ENCODE assay signal across 8 cellular contexts in the genomic region with DNA sequence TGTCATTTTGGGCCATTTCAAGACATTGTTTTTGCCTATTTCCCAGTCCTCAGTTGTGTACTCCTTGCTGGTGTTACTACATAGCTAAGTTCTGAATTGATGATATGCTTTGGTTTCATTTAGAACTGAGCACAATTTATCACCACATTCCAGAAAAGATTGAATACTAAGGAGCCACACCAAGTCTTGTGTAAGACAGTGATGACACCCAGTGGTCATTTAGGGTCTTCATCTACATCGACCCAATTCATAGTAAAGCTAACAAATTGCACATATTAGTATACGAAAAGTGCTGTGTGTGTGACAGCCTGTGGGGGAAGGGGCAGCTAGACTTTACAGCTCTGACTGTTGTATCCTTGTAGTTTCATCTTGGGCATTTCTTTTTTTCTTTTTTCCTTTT. TPM values are rescaled to one million over a fixed set of nuclear protein-coding genes. Genes with fewer than 3 reads are reported as not detected.
A peak's percentile ranks its signal among the peaks of the same experiment; 100 is the strongest.
DNase-seq lines count a peak whose midpoint lies in the region; ATAC-seq and TF ChIP-seq lines count a peak whose summit lies in the region.

No MANE protein-coding gene starts in this region.

- no peaks in the 10 kb centered on the region for H3K36me3 Mint-ChIP-seq in activated T-cell treated with anti-CD3 and anti-CD28 coated beads, Interleukin-2, amount 50 U/mL, for 4 hours (ENCODE audit: insufficient read depth)

- 15 to 16% (median 15%) methylated on average over 2 of the region's 2 CpGs for whole genome bisulfite sequencing in ovary, 3 donors

- H3K4me3 Mint-ChIP-seq in activated T-cell treated with anti-CD3 and anti-CD28 coated beads, Interleukin-2, amount 50 U/mL, for 4 hours: no peak overlapping the region

- no peaks in the 10 kb centered on the region for H3K9me3 Mint-ChIP-seq in activated T-cell treated with anti-CD3 and anti-CD28 coated beads, Interleukin-2, amount 50 U/mL, for 4 hours

- DNase-seq in DMS 273 (lab: John Stamatoyannopoulos, UW; ENCODE audit: unreplicated experiment): peak; percentile 60
- no peak for DNase-seq in DMS 273 treated with DMSO at 0.1 percent for 48 hours (lab: John Stamatoyannopoulos, UW)
- DNase-seq in NB4 (ENCODE audit: low read depth): peak; percentile 73
- peak; percentile 68 for DNase-seq in dermis blood vessel endothelial cell
- DNase-seq in ovary: no peak
- no peak for DNase-seq in activated T-cell treated with anti-CD3 and anti-CD28 coated beads, Interleukin-2, amount 50 U/mL, for 4 hours
- no peak for DNase-seq in stimulated activated CD4-positive, alpha-beta T cell treated with anti-CD3 and anti-CD28 coated beads, Interleukin-4, amount 100 ng/mL, for 24 hours

- TF ChIP-seq CTCF in NB4 (IDR thresholded peaks at IDR 0.05; ENCODE audit: low read depth, low read length) (peak; percentile 46), ovary (IDR thresholded peaks at IDR 0.05) (peak; percentile 24 to 60 (median 57))

- H3K36me3 ChIP-seq in ovary: no peaks in the 10 kb centered on the region

- no peak for ATAC-seq in GM18907 (IDR thresholded peaks at IDR 0.05; ENCODE audit: unreplicated experiment)
- no peak for ATAC-seq in activated T-cell treated with anti-CD3 and anti-CD28 coated beads, Interleukin-2, amount 50 U/mL, for 4 hours

- TF ChIP-seq POLR2A in NB4 (IDR thresholded peaks at IDR 0.05; ENCODE audit: extremely low read depth, insufficient read length): no peak
- no peak for TF ChIP-seq POLR2A in ovary (IDR thresholded peaks at IDR 0.05)

- H3K9me3 ChIP-seq in ovary: no peaks in the 10 kb centered on the region

- intact Hi-C loops in ovary (cut with DNase I): loop anchor here in 3 of 4 donors (5.0 to 10.0 kb wide), 3 partner anchors 299 to 1141 kb away; no protein-coding TSS in a partner anchor

- no peak overlapping the region for H3K27ac ChIP-seq in ovary

- no peak overlapping the region for H3K4me3 ChIP-seq in NB4 (ENCODE audit: low read depth, low read length)
- H3K4me3 ChIP-seq in ovary: no peak overlapping the region

- no peaks in the 10 kb centered on the region for H3K27me3 ChIP-seq in ovary

- peaks cover 26% of the 10 kb centered on the region for H3K27me3 Mint-ChIP-seq in activated T-cell treated with anti-CD3 and anti-CD28 coated beads, Interleukin-2, amount 50 U/mL, for 4 hours (ENCODE audit: low read depth)

- no peaks in the 10 kb centered on the region for H3K4me1 ChIP-seq in ovary (ENCODE audit: insufficient read depth)

- peaks cover 1% of the 10 kb centered on the region for H3K4me1 Mint-ChIP-seq in activated T-cell treated with anti-CD3 and anti-CD28 coated beads, Interleukin-2, amount 50 U/mL, for 4 hours (ENCODE audit: low read depth)

- no peak for TF ChIP-seq EP300 in ovary (IDR thresholded peaks at IDR 0.05)

RNA-seq across cellular contexts. Expression of a gene that starts 10.9 kb away (rescaled TPM):
- total RNA-seq in dermis blood vessel endothelial cell (not detected in 2 replicates), ovary (under 1 TPM in 1 of 7 donors, not detected in 6; 0.12 TPM)
- polyA plus RNA-seq in ovary: not detected
- not detected for total RNA-seq in activated T-cell treated with anti-CD3 and anti-CD28 coated beads, Interleukin-2, amount 50 U/mL, for 4 hours

RNA-seq across cellular contexts. Expression of a gene that starts 28.3 kb away (rescaled TPM):
- total RNA-seq in dermis blood vessel endothelial cell: not detected in 2 replicates
- under 1 TPM in 2 of 7 donors, not detected in 5; 0.15 to 0.20 TPM for total RNA-seq in ovary
- polyA plus RNA-seq in ovary: under 1 TPM; 0.07 to 0.18 TPM
- total RNA-seq in activated T-cell treated with anti-CD3 and anti-CD28 coated beads, Interleukin-2, amount 50 U/mL, for 4 hours: not detected

Comparison
In these comparisons a context has a peak if more than half of its experiments do, and no peak if none do; other contexts are left out.
1. DNase-seq: peak in DMS 273 (single experiment), NB4 (single experiment) and dermis blood vessel endothelial cell (single experiment); none in DMS 273 treated with DMSO at 0.1 percent for 48 hours (single experiment), ovary (0 of 5), activated T-cell treated with anti-CD3 and anti-CD28 coated beads, Interleukin-2, amount 50 U/mL, for 4 hours (single experiment) and stimulated activated CD4-positive, alpha-beta T cell treated with anti-CD3 and anti-CD28 coated beads, Interleukin-4, amount 100 ng/mL, for 24 hours (single experiment).